ENCODE assay signal across 13 cellular contexts in the genomic region with DNA sequence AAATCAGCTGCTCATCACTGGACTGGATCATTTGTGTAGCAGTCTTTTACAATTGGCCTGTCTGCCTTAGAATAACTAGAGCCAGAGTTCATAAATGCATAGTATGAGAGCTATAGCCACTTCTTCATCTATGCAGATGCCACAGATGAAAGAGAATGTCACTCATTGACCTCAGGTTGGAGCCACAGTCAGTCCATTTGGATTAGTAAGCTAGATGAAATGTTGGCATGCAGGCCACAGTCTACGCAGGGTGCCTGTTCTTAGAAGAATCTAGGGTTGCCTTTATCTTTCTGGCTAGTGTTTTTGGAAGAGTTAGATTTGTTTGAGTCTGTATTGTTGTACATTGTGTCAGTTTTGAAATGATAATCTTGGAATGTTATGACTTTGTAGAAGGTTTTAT. TPM values are rescaled to one million over a fixed set of nuclear protein-coding genes. Genes with fewer than 3 reads are reported as not detected.
DNase-seq lines count a peak whose midpoint lies in the region; ATAC-seq, FAIRE-seq and TF ChIP-seq lines count a peak whose summit lies in the region.
"Had no signal": no experiment of that assay in that cellular context is flagged by ENCODE, and none has a peak within 500 bp of the region (broad histone marks: within the 10 kb centered on the region; RNA-seq: fewer than 3 reads in every experiment).

No MANE protein-coding gene starts in this region.

- WGBS in H9 (ENCODE audit: extremely low coverage, insufficient read length, low lambda C conversion rate): no CpG with 5 or more reads among the region's 1 CpG
- WGBS in aorta, 2 donors: 0 to 18% methylated on average over 1 of the region's 1 CpG

- peak; percentile 96 for FAIRE-seq in astrocyte (lab: Jason Lieb, UNC)
- FAIRE-seq: islet of Langerhans had no signal

- H3K56ac ChIP-seq in H9 (ENCODE audit: insufficient read length, low read depth, low read length): no peak overlapping the region

- H3K27me3 ChIP-seq in ACC112 (ENCODE audit: insufficient read depth, low read length) (no peaks in the 10 kb centered on the region), H9 (ENCODE audit: insufficient read depth, low read length) (no peaks in the 10 kb centered on the region), astrocyte (ENCODE audit: insufficient read depth, low read length) (no peaks in the 10 kb centered on the region), left lung (no peaks in the 10 kb centered on the region), aorta (ENCODE audit: control insufficient read depth in 1 of 2, insufficient read depth in 2 of 2, low read length in 1 of 2) (no peaks in the 10 kb centered on the region)

- H4K5ac ChIP-seq in H9 (ENCODE audit: insufficient read length, low read depth, low read length): no peak overlapping the region

- TF ChIP-seq CTCF in H9 (conservative IDR thresholded peaks at IDR 0.05): no peak
- no peak for TF ChIP-seq CTCF in astrocyte (IDR thresholded peaks at IDR 0.05; ENCODE audit: insufficient read depth, low read depth, low read length)
- no peak for TF ChIP-seq CTCF in left lung (IDR thresholded peaks at IDR 0.05)
- no peak for TF ChIP-seq CTCF in progenitor cell of endocrine pancreas (IDR thresholded peaks at IDR 0.05; ENCODE audit: unreplicated experiment)

- H2BK5ac ChIP-seq in H9 (ENCODE audit: insufficient read length, low read length): no peak overlapping the region

- H3K4ac ChIP-seq in H9 (ENCODE audit: low read depth, low read length): no peak overlapping the region

- POLR2A ChIA-PET in activated CD4-positive, alpha-beta memory T cell treated with anti-CD3 and anti-CD28 coated beads, Interleukin-2, amount 10 ng/mL, durations not matched to agents 7 days and 5 days (lab: Charles Lee): interaction anchor here (0.7 kb wide), 1 partner anchor 35 kb away, joined by 3 read pairs; no protein-coding TSS in a partner anchor

- CTCF ChIA-PET in activated CD4-positive, alpha-beta memory T cell treated with anti-CD3 and anti-CD28 coated beads, Interleukin-2, amount 10 ng/mL, durations not matched to agents 7 days and 5 days (lab: Charles Lee): no interaction called here

- H2AK5ac ChIP-seq in H9 (ENCODE audit: insufficient read length, low read length): no peak overlapping the region

- no peak overlapping the region for H3T11ph ChIP-seq in H9 (ENCODE audit: low read length)

- H3K36me3 Mint-ChIP-seq in H9 (ENCODE audit: insufficient read depth in 1 of 3, low read depth in 3 of 3) (no peaks in the 10 kb centered on the region), astrocyte (ENCODE audit: low read depth, unreplicated experiment) (no peaks in the 10 kb centered on the region), progenitor cell of endocrine pancreas (ENCODE audit: insufficient read depth) (no peaks in the 10 kb centered on the region)
- H3K36me3 Mint-ChIP-seq in activated CD4-positive, alpha-beta memory T cell treated with anti-CD3 and anti-CD28 coated beads, Interleukin-2, amount 10 ng/mL, durations not matched to agents 7 days and 5 days (ENCODE audit: low read depth): peaks cover 11% of the 10 kb centered on the region

- no peak overlapping the region for H2BK12ac ChIP-seq in H9 (ENCODE audit: insufficient read length, low read depth, low read length)

- H4K20me1 ChIP-seq in H9 (ENCODE audit: control insufficient read depth, insufficient read depth, insufficient read length) (no peaks in the 10 kb centered on the region), astrocyte (ENCODE audit: insufficient read depth, low read length) (peaks cover 77% of the 10 kb centered on the region)

- H3K9me3 Mint-ChIP-seq in H9 (no peaks in the 10 kb centered on the region), astrocyte (ENCODE audit: unreplicated experiment) (no peaks in the 10 kb centered on the region), progenitor cell of endocrine pancreas (ENCODE audit: low read depth) (no peaks in the 10 kb centered on the region)
- no peaks in the 10 kb centered on the region for H3K9me3 Mint-ChIP-seq in activated CD4-positive, alpha-beta memory T cell treated with anti-CD3 and anti-CD28 coated beads, Interleukin-2, amount 10 ng/mL, durations not matched to agents 7 days and 5 days

- H3K4me3 Mint-ChIP-seq in H9: no peak overlapping the region
- no peak overlapping the region for H3K4me3 Mint-ChIP-seq in astrocyte (ENCODE audit: unreplicated experiment)
- no peak overlapping the region for H3K4me3 Mint-ChIP-seq in activated CD4-positive, alpha-beta memory T cell treated with anti-CD3 and anti-CD28 coated beads, Interleukin-2, amount 10 ng/mL, durations not matched to agents 7 days and 5 days
- no peak overlapping the region for H3K4me3 Mint-ChIP-seq in progenitor cell of endocrine pancreas (ENCODE audit: low read depth)
- H3K4me3 Mint-ChIP-seq: activated CD4-positive, alpha-beta T cell treated with anti-CD3 and anti-CD28 coated beads for 36 hours had no signal

- H2AFZ ChIP-seq in ACC112 (ENCODE audit: low read length, unreplicated experiment): no peak overlapping the region
- H2AFZ ChIP-seq in H9 (ENCODE audit: low read length): no peak overlapping the region
- H2AFZ ChIP-seq in astrocyte (ENCODE audit: low read depth, low read length): no peak overlapping the region

- H3K27me3 Mint-ChIP-seq in H9 (ENCODE audit: low read depth): no peaks in the 10 kb centered on the region
- H3K27me3 Mint-ChIP-seq in astrocyte (ENCODE audit: low read depth, unreplicated experiment): no peaks in the 10 kb centered on the region
- H3K27me3 Mint-ChIP-seq in activated CD4-positive, alpha-beta memory T cell treated with anti-CD3 and anti-CD28 coated beads, Interleukin-2, amount 10 ng/mL, durations not matched to agents 7 days and 5 days: no peaks in the 10 kb centered on the region
- no peaks in the 10 kb centered on the region for H3K27me3 Mint-ChIP-seq in progenitor cell of endocrine pancreas
- H3K27me3 Mint-ChIP-seq: activated CD4-positive, alpha-beta T cell treated with anti-CD3 and anti-CD28 coated beads for 36 hours had no signal

- H3K4me2 ChIP-seq in H9 (ENCODE audit: insufficient read depth, insufficient read length, low read length): no peak overlapping the region
- H3K4me2 ChIP-seq in astrocyte (ENCODE audit: low read length): peak overlapping the region; percentile 68

- H3K4me1 Mint-ChIP-seq in H9 (peaks cover 46 to 47% of the 10 kb centered on the region in 2 experiments), astrocyte (ENCODE audit: low read depth, unreplicated experiment) (peaks cover 47% of the 10 kb centered on the region), progenitor cell of endocrine pancreas (ENCODE audit: low read depth) (peaks cover 3% of the 10 kb centered on the region)
- H3K4me1 Mint-ChIP-seq in activated CD4-positive, alpha-beta memory T cell treated with anti-CD3 and anti-CD28 coated beads, Interleukin-2, amount 10 ng/mL, durations not matched to agents 7 days and 5 days: peaks cover 43% of the 10 kb centered on the region

- H3K79me2 ChIP-seq in ACC112 (ENCODE audit: control insufficient read depth, insufficient read depth, low read length, unreplicated experiment) (peaks cover 92% of the 10 kb centered on the region), H9 (ENCODE audit: insufficient read depth, low read length) (peaks cover 15% of the 10 kb centered on the region; the same call in 1 of the 2 replicates), astrocyte (ENCODE audit: insufficient read depth, low read length) (peaks cover 79% of the 10 kb centered on the region)

- peak overlapping the region; percentile 42 for H3K27ac ChIP-seq in ACC112 (ENCODE audit: low read depth, low read length)
- H3K27ac ChIP-seq in H9 (ENCODE audit: insufficient read length, low read depth, low read length): no peak overlapping the region
- peak overlapping the region; percentile 43 for H3K27ac ChIP-seq in astrocyte (ENCODE audit: low read depth, low read length)
- H3K27ac ChIP-seq in left lung: peak overlapping the region; percentile 31 to 63
- H3K27ac ChIP-seq in aorta (ENCODE audit: low read depth in 1 of 2, low read length in 2 of 2): no peak overlapping the region

- H3K9me3 ChIP-seq in H9 (ENCODE audit: control insufficient read depth, low read depth, low read length): no peaks in the 10 kb centered on the region
- no peaks in the 10 kb centered on the region for H3K9me3 ChIP-seq in astrocyte (ENCODE audit: insufficient read depth, low read depth, low read length)
- H3K9me3 ChIP-seq in left lung: no peaks in the 10 kb centered on the region
- H3K9me3 ChIP-seq in aorta (ENCODE audit: control insufficient read depth, low read length): no peaks in the 10 kb centered on the region

- no peak overlapping the region for H3K14ac ChIP-seq in H9 (ENCODE audit: insufficient read depth, low read length)

- no peak overlapping the region for H2BK15ac ChIP-seq in H9 (ENCODE audit: low read depth, low read length)

- H3K4me3 ChIP-seq in ACC112 (ENCODE audit: low read depth, low read length) (no peak overlapping the region), astrocyte (ENCODE audit: insufficient read depth, low read depth, low read length) (no peak overlapping the region), left lung (no peak overlapping the region), aorta (ENCODE audit: low read length in 2 of 2) (no peak overlapping the region)

- H3K27ac Mint-ChIP-seq in H9 (peak overlapping the region in 2 of 3 experiments; percentile 5 to 58; a peak in 2 of 7 replicates), astrocyte (ENCODE audit: unreplicated experiment) (peak overlapping the region; percentile 86), progenitor cell of endocrine pancreas (no peak overlapping the region)
- no peak overlapping the region for H3K27ac Mint-ChIP-seq in activated CD4-positive, alpha-beta memory T cell treated with anti-CD3 and anti-CD28 coated beads, Interleukin-2, amount 10 ng/mL, durations not matched to agents 7 days and 5 days

- no peak overlapping the region for H3K18ac ChIP-seq in H9 (ENCODE audit: insufficient read length, low read depth, low read length)

- no peaks in the 10 kb centered on the region for H3K23me2 ChIP-seq in H9 (ENCODE audit: insufficient read length, low read depth, low read length, poor library complexity, severe bottlenecking)

- no peak overlapping the region for H4K91ac ChIP-seq in H9 (ENCODE audit: insufficient read length, low read depth, low read length)

- H3K9ac ChIP-seq in H9 (ENCODE audit: extremely low read depth, insufficient read length, low read length) (no peak overlapping the region), astrocyte (ENCODE audit: low read length) (peak overlapping the region; percentile 46)

- H3K79me1 ChIP-seq in H9 (ENCODE audit: insufficient read depth, low read depth, low read length, poor library complexity, severe bottlenecking): peaks cover 10% of the 10 kb centered on the region

- H3K4me1 ChIP-seq in ACC112 (ENCODE audit: control insufficient read depth, insufficient read depth, low read length, unreplicated experiment) (peaks cover 31% of the 10 kb centered on the region), H9 (ENCODE audit: insufficient read depth, low read length) (0 out of 2 replicates have a peak, but pooled peaks cover 3% of the 10 kb centered on the region), astrocyte (ENCODE audit: insufficient read depth, low read length) (peaks cover 21% of the 10 kb centered on the region), left lung (peaks cover 0 to 66% of the 10 kb centered on the region in 2 donors), aorta (ENCODE audit: control insufficient read depth in 1 of 2, insufficient read depth in 2 of 2, low read length in 2 of 2) (peaks cover 5 to 8% of the 10 kb centered on the region in 2 donors)

- H3K36me3 ChIP-seq in ACC112 (ENCODE audit: insufficient read depth, low read length): 0 out of 2 replicates have a peak, but pooled peaks cover 2% of the 10 kb centered on the region
- no peaks in the 10 kb centered on the region for H3K36me3 ChIP-seq in astrocyte (ENCODE audit: insufficient read depth, low read length)
- no peaks in the 10 kb centered on the region for H3K36me3 ChIP-seq in left lung
- no peaks in the 10 kb centered on the region for H3K36me3 ChIP-seq in aorta (ENCODE audit: control insufficient read depth in 1 of 2, insufficient read depth in 2 of 2, low read length in 1 of 2)

- intact Hi-C loops in left lung (cut with DNase I) (no loop called here), aorta (cut with DNase I) (no loop called here)

- H2BK20ac ChIP-seq in H9 (ENCODE audit: low read depth, low read length, poor library complexity, severe bottlenecking): no peak overlapping the region

- H4K8ac ChIP-seq in H9 (replicated peaks; ENCODE audit: insufficient read length, low read depth, low read length): no peak overlapping the region

- no peak overlapping the region for H2BK120ac ChIP-seq in H9 (ENCODE audit: low read depth, low read length, poor library complexity, severe bottlenecking)

- no peak for DNase-seq in H9
- peak; percentile 93 for DNase-seq in astrocyte (ENCODE audit: low read depth)
- no peak for DNase-seq in left lung
- DNase-seq in activated CD4-positive, alpha-beta memory T cell treated with anti-CD3 and anti-CD28 coated beads, Interleukin-2, amount 10 ng/mL, durations not matched to agents 7 days and 5 days: no peak
- no peak for DNase-seq in progenitor cell of endocrine pancreas (ENCODE audit: low spot score, unreplicated experiment)
- DNase-seq in aorta: no peak
- DNase-seq: activated CD4-positive, alpha-beta T cell treated with anti-CD3 and anti-CD28 coated beads for 36 hours; Kasumi-1; stimulated activated naive CD4-positive, alpha-beta T cell had no signal

- H3K23ac ChIP-seq in H9 (ENCODE audit: insufficient read length, low read depth, low read length): no peak overlapping the region

- ATAC-seq in left lung (peak; percentile 57), GM19463 (IDR thresholded peaks at IDR 0.05; ENCODE audit: unreplicated experiment) (no peak), aorta (ENCODE audit: low FRiP score) (no peak)
- ATAC-seq: sciatic nerve had no signal

RNA-seq across cellular contexts. Expression of gene EDEM1, which starts 25.4 kb away (rescaled TPM):
- total RNA-seq in H9 (2021): 11.6 and 11.7 TPM in 2 replicates
- 62.7 and 65.4 TPM in 2 replicates for total RNA-seq in astrocyte
- total RNA-seq in left lung: 100 to 1,000 TPM; 103 to 104 TPM
- 100 to 1,000 TPM; 148 to 150 TPM for total RNA-seq in activated CD4-positive, alpha-beta memory T cell treated with anti-CD3 and anti-CD28 coated beads, Interleukin-2, amount 10 ng/mL, durations not matched to agents 7 days and 5 days
- total RNA-seq in progenitor cell of endocrine pancreas: 24.1 and 25.4 TPM in 2 replicates
- 10 to 100 TPM; 34.4 to 37.9 TPM for total RNA-seq in aorta
- 1 to 10 TPM; 4.0 to 7.8 TPM for polyA plus RNA-seq in aorta

RNA-seq across cellular contexts. Expression of gene ARL8B, which starts 40.0 kb away (rescaled TPM):
- total RNA-seq in H9 (2021) (29.0 and 30.6 TPM in 2 replicates), astrocyte (59.7 and 64.1 TPM in 2 replicates), left lung (10 to 100 TPM; 81.0 to 93.9 TPM), progenitor cell of endocrine pancreas (36.8 and 37.7 TPM in 2 replicates), aorta (10 to 100 TPM; 56.0 to 61.3 TPM)
- 10 to 100 TPM; 38.2 to 45.7 TPM for total RNA-seq in activated CD4-positive, alpha-beta memory T cell treated with anti-CD3 and anti-CD28 coated beads, Interleukin-2, amount 10 ng/mL, durations not matched to agents 7 days and 5 days
- 10 to 100 TPM; 44.1 to 53.6 TPM for polyA plus RNA-seq in aorta

Comparison
In these comparisons a context has a peak if more than half of its experiments do, and no peak if none do; other contexts are left out.
1. H3K27ac ChIP-seq: peak in ACC112 (single experiment), astrocyte (single experiment) and left lung (2 of 2); none in H9 (single experiment) and aorta (0 of 2).
2. H3K27ac Mint-ChIP-seq: peak in H9 (2 of 3) and astrocyte (single experiment); none in activated CD4-positive, alpha-beta memory T cell treated with anti-CD3 and anti-CD28 coated beads, Interleukin-2, amount 10 ng/mL, durations not matched to agents 7 days and 5 days (single experiment) and progenitor cell of endocrine pancreas (single experiment).